29 cellular contexts compared by ENCODE assay signal in the genomic region with DNA sequence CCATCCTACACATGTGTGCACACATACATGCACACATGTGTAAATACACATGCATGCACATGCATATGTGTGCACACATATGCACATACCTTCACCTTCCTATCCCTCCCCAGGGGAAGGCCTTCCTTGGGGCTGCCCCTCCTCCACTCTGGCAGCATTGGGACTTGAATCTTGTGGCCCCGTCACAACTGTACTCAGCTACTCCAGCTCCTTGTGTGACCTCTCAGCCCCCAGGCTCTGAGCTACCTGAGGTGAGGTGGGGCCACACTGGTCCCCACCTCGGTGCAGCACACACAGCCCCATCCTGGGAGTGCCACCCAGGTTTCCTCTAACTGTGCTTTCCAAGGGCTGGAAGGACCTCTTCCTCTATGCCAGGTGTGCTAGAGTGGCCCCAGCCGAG.
"Had no signal": no experiment of that assay in that cellular context is flagged by ENCODE, and none has a peak within 500 bp of the region (broad histone marks: within the 10 kb centered on the region; RNA-seq: fewer than 3 reads in every experiment).

No MANE protein-coding gene starts in this region.

- H3K36me3 ChIP-seq: breast epithelium, esophagus muscularis mucosa, heart left ventricle, left ventricle myocardium inferior, right atrium auricular region, tibial nerve had no signal

- H3K4me1 ChIP-seq: breast epithelium, esophagus muscularis mucosa, foreskin keratinocyte, heart left ventricle, left ventricle myocardium inferior, parathyroid adenoma, right atrium auricular region, tibial nerve had no signal

- DNase-seq: activated CD4-positive, alpha-beta memory T cell treated with anti-CD3 and anti-CD28 coated beads, Interleukin-2, amount 10 ng/mL, durations not matched to agents 7 days and 5 days; activated CD4-positive, alpha-beta T cell treated with anti-CD3 and anti-CD28 coated beads for 1 hour; activated CD4-positive, alpha-beta T cell treated with anti-CD3 and anti-CD28 coated beads, Interleukin-2, amount 10 ng/mL, durations not matched to agents 7 days and 5 days; activated CD8-positive, alpha-beta memory T cell treated with anti-CD3 and anti-CD28 coated beads, Interleukin-2, amount 50 U/mL, for 48 hours; activated naive CD8-positive, alpha-beta T cell treated with anti-CD3 and anti-CD28 coated beads, Interleukin-2, amount 50 U/mL, for 24 hours; activated T-cell treated with anti-CD3 and anti-CD28 coated beads, Interleukin-2, amount 50 U/mL, for 4 hours; amygdala; central memory CD4-positive, alpha-beta T cell; dermis blood vessel endothelial cell; effector CD4-positive, alpha-beta T cell; foreskin keratinocyte; hypothalamus; left ventricle myocardium inferior; mammary epithelial cell; naive B cell; nucleus accumbens; stimulated activated CD4-positive, alpha-beta T cell treated with anti-CD3 and anti-CD28 coated beads, Interleukin-2, amount 100 ng/mL, for 48 hours; stimulated activated naive CD4-positive, alpha-beta T cell treated with Interleukin-2 at 50 U/mL for 16 hours; T-helper 9 cell had no signal

- ATAC-seq: activated naive CD8-positive, alpha-beta T cell treated with anti-CD3 and anti-CD28 coated beads, Interleukin-2, amount 50 U/mL, for 24 hours; activated T-cell treated with anti-CD3 and anti-CD28 coated beads, Interleukin-2, amount 50 U/mL, for 4 hours; foreskin keratinocyte had no signal

- FAIRE-seq: TTC549 had no signal

- H3K79me2 ChIP-seq: parathyroid adenoma had no signal

- H3K27ac Mint-ChIP-seq: activated CD4-positive, alpha-beta memory T cell treated with anti-CD3 and anti-CD28 coated beads, Interleukin-2, amount 10 ng/mL, durations not matched to agents 7 days and 5 days; activated CD4-positive, alpha-beta T cell treated with anti-CD3 and anti-CD28 coated beads, Interleukin-2, amount 10 ng/mL, durations not matched to agents 7 days and 5 days; activated naive CD4-positive, alpha-beta T cell treated with anti-CD3 and anti-CD28 coated beads, Interleukin-2, amount 50 U/mL, for 24 hours; activated naive CD8-positive, alpha-beta T cell treated with anti-CD3 and anti-CD28 coated beads, Interleukin-2, amount 50 U/mL, for 24 hours; activated T-helper 2 cell treated with anti-CD3 and anti-CD28 coated beads, Interferon-gamma antibody, Interleukin-2, Interleukin-4, amounts not matched to agents 10 μg/mL and 5 μg/mL and 100 μg/mL, durations not matched to agents 14 hours and 24 hours and 36 hours; mesothelial cell of epicardium had no signal

- H3K27ac ChIP-seq: breast epithelium, esophagus muscularis mucosa, foreskin keratinocyte, heart left ventricle, left ventricle myocardium inferior, parathyroid adenoma, right atrium auricular region, tibial nerve had no signal

- H3K9ac ChIP-seq: parathyroid adenoma had no signal

- H3K27me3 Mint-ChIP-seq: activated CD4-positive, alpha-beta memory T cell treated with anti-CD3 and anti-CD28 coated beads, Interleukin-2, amount 10 ng/mL, durations not matched to agents 7 days and 5 days; activated naive CD4-positive, alpha-beta T cell treated with anti-CD3 and anti-CD28 coated beads, Interleukin-2, amount 50 U/mL, for 24 hours; activated naive CD8-positive, alpha-beta T cell treated with anti-CD3 and anti-CD28 coated beads, Interleukin-2, amount 50 U/mL, for 24 hours; naive B cell had no signal

- H3K4me1 Mint-ChIP-seq: activated CD4-positive, alpha-beta memory T cell treated with anti-CD3 and anti-CD28 coated beads, Interleukin-2, amount 10 ng/mL, durations not matched to agents 7 days and 5 days; activated CD4-positive, alpha-beta T cell treated with anti-CD3 and anti-CD28 coated beads, Interleukin-2, amount 10 ng/mL, durations not matched to agents 7 days and 5 days; activated naive CD4-positive, alpha-beta T cell treated with anti-CD3 and anti-CD28 coated beads, Interleukin-2, amount 50 U/mL, for 24 hours; activated naive CD8-positive, alpha-beta T cell treated with anti-CD3 and anti-CD28 coated beads, Interleukin-2, amount 50 U/mL, for 24 hours; mesothelial cell of epicardium had no signal

- H3K4me3 Mint-ChIP-seq: activated CD4-positive, alpha-beta memory T cell treated with anti-CD3 and anti-CD28 coated beads, Interleukin-2, amount 10 ng/mL, durations not matched to agents 7 days and 5 days; activated CD4-positive, alpha-beta T cell treated with anti-CD3 and anti-CD28 coated beads, Interleukin-2, amount 10 ng/mL, durations not matched to agents 7 days and 5 days; activated naive CD4-positive, alpha-beta T cell treated with anti-CD3 and anti-CD28 coated beads, Interleukin-2, amount 50 U/mL, for 24 hours; activated naive CD8-positive, alpha-beta T cell treated with anti-CD3 and anti-CD28 coated beads, Interleukin-2, amount 50 U/mL, for 24 hours; activated T-cell treated with anti-CD3 and anti-CD28 coated beads, Interleukin-2, amount 50 U/mL, for 4 hours; mesothelial cell of epicardium had no signal

- H3K36me3 Mint-ChIP-seq: naive B cell had no signal

- H3K27me3 ChIP-seq: breast epithelium, esophagus muscularis mucosa, foreskin keratinocyte, heart left ventricle, right atrium auricular region, tibial nerve had no signal

- H3K4me3 ChIP-seq: breast epithelium, esophagus muscularis mucosa, heart left ventricle, left ventricle myocardium inferior, right atrium auricular region, tibial nerve had no signal

- H3K9me3 Mint-ChIP-seq: activated CD4-positive, alpha-beta memory T cell treated with anti-CD3 and anti-CD28 coated beads, Interleukin-2, amount 10 ng/mL, durations not matched to agents 7 days and 5 days; activated naive CD4-positive, alpha-beta T cell treated with anti-CD3 and anti-CD28 coated beads, Interleukin-2, amount 50 U/mL, for 24 hours had no signal

- H2AFZ ChIP-seq: parathyroid adenoma had no signal

- H3K9me3 ChIP-seq: breast epithelium, esophagus muscularis mucosa had no signal
